ENCODE assay signal across 27 cellular contexts in genomic region chr14:93987376-93987775, GRCh38. TPM values are rescaled to one million over a fixed set of nuclear protein-coding genes. Genes with fewer than 3 reads are reported as not detected.
DNase-seq lines count a peak whose midpoint lies in the region; ATAC-seq, FAIRE-seq and TF ChIP-seq lines count a peak whose summit lies in the region.
"Had no signal": no experiment of that assay in that cellular context is flagged by ENCODE, and none has a peak within 500 bp of the region (broad histone marks: within the 10 kb centered on the region; RNA-seq: fewer than 3 reads in every experiment).

No MANE protein-coding gene starts in this region.

- POLR2A ChIA-PET in HepG2 (lab: Yijun Ruan, JAX) = no interaction called here

- H3K9me3 ChIP-seq in HepG2 (ENCODE audit: low read length) (no peaks in the 10 kb centered on the region), right lobe of liver (no peaks in the 10 kb centered on the region), gastroesophageal sphincter (no peaks in the 10 kb centered on the region), mesenchymal stem cell (ENCODE audit: control insufficient read depth, low read length) (no peaks in the 10 kb centered on the region), BE2C (no peaks in the 10 kb centered on the region)
- H3K9me3 ChIP-seq: A549, Caco-2 had no signal

- H3K27ac ChIP-seq in HepG2 (ENCODE audit: extremely low read length, insufficient read depth, low read length) (no peak overlapping the region), right lobe of liver (no peak overlapping the region), gastroesophageal sphincter (peak overlapping the region in 3 of 4 donors; percentile 47 to 67 (median 59)), mesenchymal stem cell (ENCODE audit: low read length, poor library complexity, severe bottlenecking) (no peak overlapping the region)

- no peak for DNase-seq in HepG2 (ENCODE audit: low spot score)
- no peak for DNase-seq in right lobe of liver
- no peak for DNase-seq in mesenchymal stem cell
- DNase-seq in BE2C = no peak
- DNase-seq: activated CD4-positive, alpha-beta T cell treated with anti-CD3 and anti-CD28 coated beads, Interleukin-2, amount 50 U/mL, for 1 hour; activated CD8-positive, alpha-beta memory T cell treated with anti-CD3 and anti-CD28 coated beads, Interleukin-2, amount 50 U/mL, for 48 hours; activated naive CD8-positive, alpha-beta T cell treated with anti-CD3 and anti-CD28 coated beads, Interleukin-2, amount 10 ng/mL, durations not matched to agents 7 days and 5 days; Caco-2; dermis blood vessel endothelial cell; EL; kidney glomerular epithelial cell; midbrain; NCI-H1417 treated with DMSO at 0.1 percent for 48 hours; NCI-H2171; OCI-M1; SIG-M5 had no signal

- 38% methylated on average over 10 of the region's 12 CpGs for WGBS in HepG2 (ENCODE audit: low lambda C conversion rate)
- 67% methylated on average over 7 of the region's 12 CpGs for WGBS in right lobe of liver (ENCODE audit: insufficient coverage, low coverage, low lambda C conversion rate, missing lambda C conversion rate)
- 91% methylated on average over 4 of the region's 12 CpGs; no CpG with 5 or more reads in 1 of the 2 donors for WGBS in gastroesophageal sphincter (ENCODE audit: low coverage in 1 of 2), 2 donors
- 79% methylated on average over 12 of the region's 12 CpGs for WGBS in mesenchymal stem cell

- peak overlapping the region; percentile 47 for H3K4me2 ChIP-seq in HepG2 (ENCODE audit: low read depth, low read length)
- no peak overlapping the region for H3K4me2 ChIP-seq in mesenchymal stem cell (ENCODE audit: low read length, poor library complexity, severe bottlenecking)
- H3K4me2 ChIP-seq: A549 had no signal

- H3K4me3 ChIP-seq in HepG2 (replicated peaks in 1 of 3; ENCODE audit: insufficient read depth in 1 of 3, low read depth in 2 of 3, low read length in 3 of 3) (no peak overlapping the region; a peak in 1 of 6 replicates), right lobe of liver (no peak overlapping the region), gastroesophageal sphincter (no peak overlapping the region), mesenchymal stem cell (ENCODE audit: insufficient read depth in 1 of 2, low read depth in 1 of 2, low read length in 2 of 2) (no peak overlapping the region), BE2C (ENCODE audit: low read depth, low read length) (no peak overlapping the region)
- H3K4me3 ChIP-seq: A549 had no signal

- H3K9ac ChIP-seq in HepG2 (ENCODE audit: insufficient read depth, low read depth, low read length) (no peak overlapping the region), mesenchymal stem cell (ENCODE audit: low read length) (no peak overlapping the region)

- intact Hi-C loops in HepG2 (cut with micrococcal nuclease; ENCODE audit: unreplicated experiment) (no loop called here), right lobe of liver (cut with DNase I) (no loop called here)

- H2AFZ ChIP-seq in HepG2 (ENCODE audit: low read length) = no peak overlapping the region
- H2AFZ ChIP-seq in mesenchymal stem cell (ENCODE audit: low read depth, low read length) = no peak overlapping the region

- H3K27me3 ChIP-seq in HepG2 (ENCODE audit: control insufficient read depth in 1 of 2, insufficient read depth in 2 of 2, low read length in 2 of 2) (peaks cover 2 to 28% of the 10 kb centered on the region in 2 experiments; a peak in 4 of 5 replicates), right lobe of liver (no peaks in the 10 kb centered on the region), gastroesophageal sphincter (no peaks in the 10 kb centered on the region), mesenchymal stem cell (ENCODE audit: control insufficient read depth in 1 of 2, insufficient read depth in 1 of 2, low read length in 2 of 2) (peaks cover 3 to 12% of the 10 kb centered on the region in 2 experiments), BE2C (no peaks in the 10 kb centered on the region)

- H2BK120ac ChIP-seq in mesenchymal stem cell (ENCODE audit: low read depth, low read length) = no peak overlapping the region

- no peak overlapping the region for H2BK15ac ChIP-seq in mesenchymal stem cell (ENCODE audit: low read depth, poor library complexity, severe bottlenecking)

- H3K23ac ChIP-seq in mesenchymal stem cell (ENCODE audit: low read length in 2 of 2) = no peak overlapping the region

- TF ChIP-seq POLR2A in HepG2 (IDR thresholded peaks at IDR 0.05; ENCODE audit: insufficient read depth in 1 of 2, low read depth in 2 of 2, low read length in 2 of 2) (no peak), right lobe of liver (IDR thresholded peaks at IDR 0.05) (no peak), gastroesophageal sphincter (IDR thresholded peaks at IDR 0.05) (no peak)

- peak overlapping the region in 1 of 2 experiments; percentile 29 for H3K14ac ChIP-seq in mesenchymal stem cell (ENCODE audit: low read length in 2 of 2)

- TF ChIP-seq EP300 in HepG2 (IDR thresholded peaks at IDR 0.05; ENCODE audit: low read depth in 2 of 2, low read length in 2 of 2) (no peak), HepG2 (CRISPR knock-in tag; IDR thresholded peaks at IDR 0.05; ENCODE audit: borderline replicate concordance) (no peak), gastroesophageal sphincter (IDR thresholded peaks at IDR 0.05) (no peak)

- TF ChIP-seq CTCF in HepG2 (CRISPR knock-in tag; IDR thresholded peaks at IDR 0.05) (no peak), right lobe of liver (IDR thresholded peaks at IDR 0.05) (no peak), gastroesophageal sphincter (IDR thresholded peaks at IDR 0.05) (no peak), BE2C (IDR thresholded peaks at IDR 0.05; ENCODE audit: low read depth, low read length) (no peak)

- in situ Hi-C loops in HepG2 (cut with HindIII; ENCODE audit: extremely low pct_ligation_motif_present, low pct_unique_long_range_greater_than_20kb) = no loop called here

- CTCF ChIA-PET in HepG2 (lab: Yijun Ruan, JAX; ENCODE audit: low intra/inter-chr PET ratio, low total read pairs) = no interaction called here

- FAIRE-seq in HepG2 (lab: Jason Lieb, UNC) = no peak
- FAIRE-seq: A549, endothelial cell of umbilical vein had no signal

- H3K18ac ChIP-seq in mesenchymal stem cell (ENCODE audit: low read depth in 1 of 2, low read length in 2 of 2) = no peak overlapping the region

- H3K36me3 ChIP-seq in HepG2 (replicated peaks in 1 of 2; ENCODE audit: control insufficient read depth in 1 of 2, insufficient read depth in 2 of 2, low read length in 2 of 2) = no peaks in the 10 kb centered on the region
- no peaks in the 10 kb centered on the region for H3K36me3 ChIP-seq in right lobe of liver
- H3K36me3 ChIP-seq in gastroesophageal sphincter = no peaks in the 10 kb centered on the region
- H3K36me3 ChIP-seq in mesenchymal stem cell (ENCODE audit: control insufficient read depth in 1 of 2, insufficient read depth in 2 of 2, low read depth in 1 of 2, low read length in 2 of 2) = no peaks in the 10 kb centered on the region
- H3K36me3 ChIP-seq in BE2C = no peaks in the 10 kb centered on the region

- H3K79me2 ChIP-seq in HepG2 (ENCODE audit: insufficient read depth, low read length) = no peaks in the 10 kb centered on the region

- no peak overlapping the region for H2BK5ac ChIP-seq in mesenchymal stem cell (ENCODE audit: low read depth, low read length, poor library complexity, severe bottlenecking)

- H4K91ac ChIP-seq in mesenchymal stem cell (ENCODE audit: low read length) = no peak overlapping the region

- no TSS peak for BruUV-seq in HepG2 (replicated peaks; lab: Mats Ljungman, UMichigan)

- H3K4me1 ChIP-seq in HepG2 (ENCODE audit: insufficient read depth, low read length) (peaks cover 61% of the 10 kb centered on the region), right lobe of liver (no peaks in the 10 kb centered on the region), gastroesophageal sphincter (peaks cover 0 to 45% (median 4%) of the 10 kb centered on the region in 3 donors), mesenchymal stem cell (ENCODE audit: control insufficient read depth, insufficient read depth, low read depth, low read length) (peaks cover 26% of the 10 kb centered on the region), BE2C (no peaks in the 10 kb centered on the region)

- H2AK5ac ChIP-seq in mesenchymal stem cell (ENCODE audit: low read length, severe bottlenecking) = peak overlapping the region; percentile 6

- TF ChIP-seq RAD21 in HepG2 (CRISPR knock-in tag; IDR thresholded peaks at IDR 0.05) = no peak

- no peak overlapping the region for H2BK12ac ChIP-seq in mesenchymal stem cell (ENCODE audit: low read length in 2 of 2)

- no peaks in the 10 kb centered on the region for H3K79me1 ChIP-seq in mesenchymal stem cell (replicated peaks; ENCODE audit: low read length, poor library complexity, severe bottlenecking)

- no peak overlapping the region for H4K8ac ChIP-seq in mesenchymal stem cell (ENCODE audit: low read length)

- H4K20me1 ChIP-seq in HepG2 (ENCODE audit: insufficient read depth, low read length) = no peaks in the 10 kb centered on the region

- H3K4ac ChIP-seq in mesenchymal stem cell (ENCODE audit: low read depth in 1 of 2, low read length in 2 of 2) = no peak overlapping the region

- ATAC-seq in HepG2 = peak; percentile 9; the same call in 2 of the 3 replicates
- ATAC-seq in right lobe of liver = no peak
- no peak for ATAC-seq in gastroesophageal sphincter
- ATAC-seq in GM18520 (IDR thresholded peaks at IDR 0.05; ENCODE audit: unreplicated experiment) = no peak
- ATAC-seq in GM19351 (IDR thresholded peaks at IDR 0.05; ENCODE audit: unreplicated experiment) = no peak
- no peak for ATAC-seq in GM21786 (IDR thresholded peaks at IDR 0.05; ENCODE audit: unreplicated experiment)

RNA-seq across cellular contexts. Expression of gene CCDC197, which starts 9.7 kb away (rescaled TPM):
- total RNA-seq in HepG2 (2016; rRNA removed; fragmentation: Illumina TruSeq; extraction: Trizol) = 0.11 TPM in 1 of 2 replicates, not detected in the other
- total RNA-seq in HepG2 (2016; cell fraction: cytosol; rRNA removed; fragmentation: Illumina TruSeq; extraction: Trizol; ENCODE audit: low read depth) = not detected in 2 replicates
- not detected in 2 replicates for total RNA-seq in HepG2 (2016; cell fraction: insoluble cytoplasmic fraction; rRNA removed; fragmentation: Illumina TruSeq; extraction: Trizol)
- total RNA-seq in HepG2 (2016; cell fraction: membrane; rRNA removed; fragmentation: Illumina TruSeq; extraction: Trizol) = not detected in 2 replicates
- not detected in 2 replicates for total RNA-seq in HepG2 (2016; cell fraction: nucleus; rRNA removed; fragmentation: Illumina TruSeq; extraction: Trizol)
- polyA plus RNA-seq in HepG2 (2011; rRNA removed) = 0.13 TPM in 1 of 2 replicates, not detected in the other
- polyA plus RNA-seq in HepG2 (2011; cell fraction: cytosol; rRNA removed) = not detected in 2 replicates
- polyA plus RNA-seq in HepG2 (2011; cell fraction: nucleus; rRNA removed) = 0.17 TPM in 1 of 2 replicates, not detected in the other
- 0.11 TPM in 1 of 2 replicates, not detected in the other for polyA plus RNA-seq in HepG2 (2012)
- polyA plus RNA-seq in HepG2 (2016; cell fraction: cytosol; fragmentation: Illumina TruSeq; extraction: Trizol; ENCODE audit: low read depth) = not detected in 2 replicates
- not detected in 2 replicates for polyA plus RNA-seq in HepG2 (2016; cell fraction: insoluble cytoplasmic fraction; fragmentation: Illumina TruSeq; extraction: Trizol; ENCODE audit: low read depth)
- polyA plus RNA-seq in HepG2 (2016; cell fraction: membrane; fragmentation: Illumina TruSeq; extraction: Trizol; ENCODE audit: low read depth) = 0.16 TPM in 1 of 2 replicates, not detected in the other
- 0.33 TPM in 1 of 2 replicates, not detected in the other for polyA plus RNA-seq in HepG2 (2016; cell fraction: nucleus; fragmentation: Illumina TruSeq; extraction: Trizol; ENCODE audit: insufficient read depth, low read depth)
- polyA minus RNA-seq in HepG2 (2011; rRNA and poly(A)+ RNA removed; ENCODE audit: low replicate concordance) = 0.20 TPM in 1 of 2 replicates, not detected in the other
- polyA minus RNA-seq in HepG2 (2011; cell fraction: cytosol; rRNA and poly(A)+ RNA removed) = not detected in 2 replicates
- polyA minus RNA-seq in HepG2 (2011; cell fraction: nucleus; rRNA and poly(A)+ RNA removed) = not detected in 2 replicates
- not detected for total RNA-seq in right lobe of liver
- not detected for total RNA-seq in gastroesophageal sphincter
- not detected for polyA plus RNA-seq in mesenchymal stem cell (2013, experiment 1 of 2)
- polyA plus RNA-seq in mesenchymal stem cell (2013, experiment 2 of 2) = not detected
- not detected for polyA plus RNA-seq in BE2C (2012; ENCODE audit: insufficient read depth, insufficient read length, low read depth)
- total RNA-seq: Caco-2; dermis blood vessel endothelial cell; endothelial cell of umbilical vein; fibroblast of villous mesenchyme; neural crest cell; pulmonary artery endothelial cell; T-helper 1 cell treated with Interleukin-12 subunit alpha and Interleukin-12 subunit beta and Interleukin-4 antibody, amounts not matched to agents 30 ng/mL and 1 ng/mL, for 36 hours had no signal
- polyA plus RNA-seq: A549, BJ, endothelial cell of umbilical vein had no signal

RNA-seq across cellular contexts. Expression of gene ASB2, which starts 11.0 kb away (rescaled TPM):
- total RNA-seq in HepG2 (2016; rRNA removed; fragmentation: Illumina TruSeq; extraction: Trizol) (0.46 and 0.82 TPM in 2 replicates), right lobe of liver (under 1 TPM; 0.20 to 0.59 (median 0.28) TPM), gastroesophageal sphincter (100 to 1,000 TPM; 118 to 208 (median 120) TPM)
- 0.26 and 0.40 TPM in 2 replicates for total RNA-seq in HepG2 (2016; cell fraction: cytosol; rRNA removed; fragmentation: Illumina TruSeq; extraction: Trizol; ENCODE audit: low read depth)
- total RNA-seq in HepG2 (2016; cell fraction: insoluble cytoplasmic fraction; rRNA removed; fragmentation: Illumina TruSeq; extraction: Trizol) = 0.62 and 0.93 TPM in 2 replicates
- total RNA-seq in HepG2 (2016; cell fraction: membrane; rRNA removed; fragmentation: Illumina TruSeq; extraction: Trizol) = 0.37 and 0.83 TPM in 2 replicates
- total RNA-seq in HepG2 (2016; cell fraction: nucleus; rRNA removed; fragmentation: Illumina TruSeq; extraction: Trizol) = 1.1 and 1.3 TPM in 2 replicates
- polyA plus RNA-seq in HepG2 (2011; rRNA removed) = 4.1 and 4.5 TPM in 2 replicates
- 4.5 and 6.1 TPM in 2 replicates for polyA plus RNA-seq in HepG2 (2011; cell fraction: cytosol; rRNA removed)
- polyA plus RNA-seq in HepG2 (2011; cell fraction: nucleus; rRNA removed) = 9.6 and 13.9 TPM in 2 replicates
- polyA plus RNA-seq in HepG2 (2012) = 0.48 and 0.80 TPM in 2 replicates
- polyA plus RNA-seq in HepG2 (2016; cell fraction: cytosol; fragmentation: Illumina TruSeq; extraction: Trizol; ENCODE audit: low read depth) = 0.21 and 0.37 TPM in 2 replicates
- polyA plus RNA-seq in HepG2 (2016; cell fraction: insoluble cytoplasmic fraction; fragmentation: Illumina TruSeq; extraction: Trizol; ENCODE audit: low read depth) = 0.58 and 0.71 TPM in 2 replicates
- polyA plus RNA-seq in HepG2 (2016; cell fraction: membrane; fragmentation: Illumina TruSeq; extraction: Trizol; ENCODE audit: low read depth) = 0.35 and 0.43 TPM in 2 replicates
- 1.0 and 1.6 TPM in 2 replicates for polyA plus RNA-seq in HepG2 (2016; cell fraction: nucleus; fragmentation: Illumina TruSeq; extraction: Trizol; ENCODE audit: insufficient read depth, low read depth)
- polyA minus RNA-seq in HepG2 (2011; rRNA and poly(A)+ RNA removed; ENCODE audit: low replicate concordance) = 14.4 TPM in 1 of 2 replicates, not detected in the other
- 3.1 and 3.4 TPM in 2 replicates for polyA minus RNA-seq in HepG2 (2011; cell fraction: cytosol; rRNA and poly(A)+ RNA removed)
- polyA minus RNA-seq in HepG2 (2011; cell fraction: nucleus; rRNA and poly(A)+ RNA removed) = 3.7 and 6.6 TPM in 2 replicates
- not detected for polyA plus RNA-seq in mesenchymal stem cell (2013, experiment 1 of 2)
- not detected for polyA plus RNA-seq in mesenchymal stem cell (2013, experiment 2 of 2)
- polyA plus RNA-seq in BE2C (2012; ENCODE audit: insufficient read depth, insufficient read length, low read depth) = not detected
- total RNA-seq: Caco-2, dermis blood vessel endothelial cell, endothelial cell of umbilical vein, pulmonary artery endothelial cell had no signal
- polyA plus RNA-seq: endothelial cell of umbilical vein had no signal

RNA-seq across cellular contexts. Expression of gene OTUB2, which starts 38.8 kb away (rescaled TPM):
- total RNA-seq in HepG2 (2016; rRNA removed; fragmentation: Illumina TruSeq; extraction: Trizol) = 2.2 and 2.4 TPM in 2 replicates
- total RNA-seq in HepG2 (2016; cell fraction: cytosol; rRNA removed; fragmentation: Illumina TruSeq; extraction: Trizol; ENCODE audit: low read depth) = 0.30 and 0.44 TPM in 2 replicates
- total RNA-seq in HepG2 (2016; cell fraction: insoluble cytoplasmic fraction; rRNA removed; fragmentation: Illumina TruSeq; extraction: Trizol) = 1.8 and 1.9 TPM in 2 replicates
- 1.2 and 1.4 TPM in 2 replicates for total RNA-seq in HepG2 (2016; cell fraction: membrane; rRNA removed; fragmentation: Illumina TruSeq; extraction: Trizol)
- total RNA-seq in HepG2 (2016; cell fraction: nucleus; rRNA removed; fragmentation: Illumina TruSeq; extraction: Trizol) = 2.6 and 3.1 TPM in 2 replicates
- 2.4 and 3.0 TPM in 2 replicates for polyA plus RNA-seq in HepG2 (2011; rRNA removed)
- 2.3 and 2.6 TPM in 2 replicates for polyA plus RNA-seq in HepG2 (2011; cell fraction: cytosol; rRNA removed)
- polyA plus RNA-seq in HepG2 (2011; cell fraction: nucleus; rRNA removed) = 3.9 and 4.1 TPM in 2 replicates
- 1.4 and 1.9 TPM in 2 replicates for polyA plus RNA-seq in HepG2 (2012)
- 0.21 and 0.70 TPM in 2 replicates for polyA plus RNA-seq in HepG2 (2016; cell fraction: cytosol; fragmentation: Illumina TruSeq; extraction: Trizol; ENCODE audit: low read depth)
- 2.0 and 2.3 TPM in 2 replicates for polyA plus RNA-seq in HepG2 (2016; cell fraction: insoluble cytoplasmic fraction; fragmentation: Illumina TruSeq; extraction: Trizol; ENCODE audit: low read depth)
- polyA plus RNA-seq in HepG2 (2016; cell fraction: membrane; fragmentation: Illumina TruSeq; extraction: Trizol; ENCODE audit: low read depth) = 0.58 and 1.0 TPM in 2 replicates
- 2.1 and 2.3 TPM in 2 replicates for polyA plus RNA-seq in HepG2 (2016; cell fraction: nucleus; fragmentation: Illumina TruSeq; extraction: Trizol; ENCODE audit: insufficient read depth, low read depth)
- polyA minus RNA-seq in HepG2 (2011; rRNA and poly(A)+ RNA removed; ENCODE audit: low replicate concordance) = 0.49 and 8.2 TPM in 2 replicates
- polyA minus RNA-seq in HepG2 (2011; cell fraction: cytosol; rRNA and poly(A)+ RNA removed) = 3.3 and 4.7 TPM in 2 replicates
- 10.0 and 11.3 TPM in 2 replicates for polyA minus RNA-seq in HepG2 (2011; cell fraction: nucleus; rRNA and poly(A)+ RNA removed)
- 1 to 10 TPM in 2 of 6 experiments, under 1 TPM in 4; 0.59 to 3.7 (median 0.85) TPM for total RNA-seq in right lobe of liver
- total RNA-seq in gastroesophageal sphincter = under 1 TPM; 0.16 to 0.84 (median 0.65) TPM
- 1.1 TPM for polyA plus RNA-seq in mesenchymal stem cell (2013, experiment 1 of 2)
- polyA plus RNA-seq in mesenchymal stem cell (2013, experiment 2 of 2) = 1.1 TPM
- 1.3 TPM for polyA plus RNA-seq in BE2C (2012; ENCODE audit: insufficient read depth, insufficient read length, low read depth)

Comparison
In these comparisons a context has a peak if more than half of its experiments do, and no peak if none do; other contexts are left out.
1. H3K27ac ChIP-seq: peak in gastroesophageal sphincter (3 of 4); none in HepG2 (single experiment), right lobe of liver (0 of 3) and mesenchymal stem cell (single experiment).
2. RNA of gene ASB2, which starts 11.0 kb away (total RNA-seq): 118 to 208 TPM in gastroesophageal sphincter; 0.26 to 1.3 TPM in HepG2 and 0.20 to 0.59 TPM in right lobe of liver; every median in the first group is over 10 times any median in the second.